17 cellular contexts compared by ENCODE assay signal in genomic region chr15:100878130-100878529, GRCh38. TPM values are rescaled to one million over a fixed set of nuclear protein-coding genes. Genes with fewer than 3 reads are reported as not detected.
DNase-seq lines count a peak whose midpoint lies in the region; ATAC-seq, FAIRE-seq and TF ChIP-seq lines count a peak whose summit lies in the region.
"Had no signal": no experiment of that assay in that cellular context is flagged by ENCODE, and none has a peak within 500 bp of the region (broad histone marks: within the 10 kb centered on the region; RNA-seq: fewer than 3 reads in every experiment).

No MANE protein-coding gene starts in this region.

- no peaks in the 10 kb centered on the region for H3K9me3 ChIP-seq in CD8-positive, alpha-beta T cell (ENCODE audit: low read length)
- no peaks in the 10 kb centered on the region for H3K9me3 ChIP-seq in H9 (ENCODE audit: control insufficient read depth, low read depth, low read length)
- H3K9me3 ChIP-seq: SJSA1, suprapubic skin had no signal

- CTCF ChIA-PET in CD8-positive, alpha-beta T cell (lab: Charles Lee) = interaction anchor here (1.6 to 1.8 kb wide), 2 partner anchors 129 to 251 kb away, joined by 4 to 6 read pairs; no protein-coding TSS in a partner anchor

- H3K27ac Mint-ChIP-seq in CD8-positive, alpha-beta T cell = no peak overlapping the region
- H3K27ac Mint-ChIP-seq in H9 (no peak overlapping the region), brain (no peak overlapping the region), nephron (no peak overlapping the region)

- no peaks in the 10 kb centered on the region for H3K36me3 Mint-ChIP-seq in CD8-positive, alpha-beta T cell
- H3K36me3 Mint-ChIP-seq in H9 (ENCODE audit: insufficient read depth in 1 of 3, low read depth in 3 of 3) (no peaks in the 10 kb centered on the region; a peak in 2 of 7 replicates), brain (no peaks in the 10 kb centered on the region), nephron (ENCODE audit: low read depth) (no peaks in the 10 kb centered on the region)

- no peak overlapping the region for H2BK5ac ChIP-seq in H9 (ENCODE audit: insufficient read length, low read length)

- H3K4me2 ChIP-seq in H9 (ENCODE audit: insufficient read depth, insufficient read length, low read length) = peak overlapping the region; percentile 46

- no peak overlapping the region for H2BK120ac ChIP-seq in H9 (ENCODE audit: low read depth, low read length, poor library complexity, severe bottlenecking)

- H4K8ac ChIP-seq in H9 (replicated peaks; ENCODE audit: insufficient read length, low read depth, low read length) = no peak overlapping the region

- no peak overlapping the region for H2AFZ ChIP-seq in H9 (ENCODE audit: low read length)

- no peak overlapping the region for H3K4me3 ChIP-seq in CD8-positive, alpha-beta T cell (ENCODE audit: low read depth, low read length)

- no peak overlapping the region for H3T11ph ChIP-seq in H9 (ENCODE audit: low read length)

- intact Hi-C loops in CD8-positive, alpha-beta T cell (cut with DNase I, micrococcal nuclease) = loop anchor here in 1 of 2 experiments (10.0 kb wide), 1 partner anchor 533 kb away; the partner anchor contains the start of gene ADAMTS17

- H3K27ac ChIP-seq in CD8-positive, alpha-beta T cell (ENCODE audit: low read depth, low read length) = no peak overlapping the region
- no peak overlapping the region for H3K27ac ChIP-seq in H9 (ENCODE audit: insufficient read length, low read depth, low read length)
- H3K27ac ChIP-seq: brain microvascular endothelial cell, SJSA1, skin epidermis, suprapubic skin had no signal

- no peaks in the 10 kb centered on the region for H3K79me1 ChIP-seq in H9 (ENCODE audit: insufficient read depth, low read depth, low read length, poor library complexity, severe bottlenecking)

- H3K79me2 ChIP-seq in H9 (ENCODE audit: insufficient read depth, low read length) = no peaks in the 10 kb centered on the region

- WGBS in H9 (ENCODE audit: extremely low coverage, insufficient read length, low lambda C conversion rate) = no CpG with 5 or more reads among the region's 11 CpGs

- H3K23ac ChIP-seq in H9 (ENCODE audit: insufficient read length, low read depth, low read length) = no peak overlapping the region

- no peak overlapping the region; the same call in 1 of the 2 replicates for H3K14ac ChIP-seq in H9 (ENCODE audit: insufficient read depth, low read length)

- no peak overlapping the region for H4K91ac ChIP-seq in H9 (ENCODE audit: insufficient read length, low read depth, low read length)

- POLR2A ChIA-PET in CD8-positive, alpha-beta T cell (lab: Charles Lee) = no interaction called here

- H3K4me1 ChIP-seq in CD8-positive, alpha-beta T cell (ENCODE audit: insufficient read depth, low read length) = no peaks in the 10 kb centered on the region
- no peaks in the 10 kb centered on the region for H3K4me1 ChIP-seq in H9 (ENCODE audit: insufficient read depth, low read length)

- H3K4me1 Mint-ChIP-seq in CD8-positive, alpha-beta T cell (ENCODE audit: low read depth) = peaks cover 6% of the 10 kb centered on the region
- peaks cover 24 to 25% of the 10 kb centered on the region in 2 experiments for H3K4me1 Mint-ChIP-seq in H9
- peaks cover 10% of the 10 kb centered on the region for H3K4me1 Mint-ChIP-seq in brain
- H3K4me1 Mint-ChIP-seq in nephron = peaks cover 4% of the 10 kb centered on the region

- no peak overlapping the region for H4K5ac ChIP-seq in H9 (ENCODE audit: insufficient read length, low read depth, low read length)

- no peak for TF ChIP-seq CTCF in CD8-positive, alpha-beta T cell (IDR thresholded peaks at IDR 0.05)
- TF ChIP-seq CTCF in H9 (conservative IDR thresholded peaks at IDR 0.05) (no peak), brain (conservative IDR thresholded peaks at IDR 0.05) (no peak), nephron (IDR thresholded peaks at IDR 0.05; ENCODE audit: unreplicated experiment in 3 of 3) (no peak)

- H3K27me3 ChIP-seq in CD8-positive, alpha-beta T cell (ENCODE audit: insufficient read depth, low read length) = peaks cover 4% of the 10 kb centered on the region
- H3K27me3 ChIP-seq in H9 (ENCODE audit: insufficient read depth, low read length) = peaks cover 26% of the 10 kb centered on the region

- H3K9ac ChIP-seq in H9 (ENCODE audit: extremely low read depth, insufficient read length, low read length) = no peak overlapping the region

- H3K9me3 Mint-ChIP-seq in CD8-positive, alpha-beta T cell = no peaks in the 10 kb centered on the region
- H3K9me3 Mint-ChIP-seq in H9 (peaks cover 0 to 2% of the 10 kb centered on the region in 2 experiments; a peak in 2 of 5 replicates), brain (peaks cover 0 to 11% (median 0%) of the 10 kb centered on the region in 5 experiments), nephron (no peaks in the 10 kb centered on the region)

- no peak for FAIRE-seq in H54 (lab: Jason Lieb, UNC)
- FAIRE-seq: D721Med had no signal

- no peak overlapping the region for H3K56ac ChIP-seq in H9 (ENCODE audit: insufficient read length, low read depth, low read length)

- H3K18ac ChIP-seq in H9 (ENCODE audit: insufficient read length, low read depth, low read length) = no peak overlapping the region

- no peak overlapping the region for H2BK12ac ChIP-seq in H9 (ENCODE audit: insufficient read length, low read depth, low read length)

- ATAC-seq in CD8-positive, alpha-beta T cell = no peak

- H3K4ac ChIP-seq in H9 (ENCODE audit: low read depth, low read length) = no peak overlapping the region

- H2AK5ac ChIP-seq in H9 (ENCODE audit: insufficient read length, low read length) = no peak overlapping the region

- H2BK15ac ChIP-seq in H9 (ENCODE audit: low read depth, low read length) = no peak overlapping the region

- H2BK20ac ChIP-seq in H9 (ENCODE audit: low read depth, low read length, poor library complexity, severe bottlenecking) = no peak overlapping the region

- DNase-seq in CD8-positive, alpha-beta T cell = no peak
- DNase-seq in H9 (no peak), NCI-H524 treated with DMSO at 0.1 percent for 48 hours (lab: John Stamatoyannopoulos, UW) (no peak), H54 (ENCODE audit: insufficient read length, low spot score) (no peak)
- DNase-seq in activated effector memory CD4-positive, alpha-beta T cell treated with anti-CD3 and anti-CD28 coated beads, Interleukin-2, amount 50 U/mL, for 16 hours = no peak
- DNase-seq: activated CD4-positive, CD25-positive, alpha-beta regulatory T cell treated with anti-CD3 and anti-CD28 coated beads, Interleukin-2, amount 50 U/mL, for 72 hours; AML-193; brain microvascular endothelial cell; dermis blood vessel endothelial cell; stimulated activated CD4-positive, alpha-beta T cell treated with anti-CD3 and anti-CD28 coated beads, Interleukin-2, amount 100 ng/mL, for 48 hours had no signal

- H3K23me2 ChIP-seq in H9 (ENCODE audit: insufficient read length, low read depth, low read length, poor library complexity, severe bottlenecking) = peaks cover 7% of the 10 kb centered on the region

- no peaks in the 10 kb centered on the region for H3K36me3 ChIP-seq in CD8-positive, alpha-beta T cell (ENCODE audit: insufficient read depth, low read length)
- H3K36me3 ChIP-seq: brain microvascular endothelial cell, SJSA1, suprapubic skin had no signal

- no peaks in the 10 kb centered on the region for H4K20me1 ChIP-seq in H9 (ENCODE audit: control insufficient read depth, insufficient read depth, insufficient read length)

- peaks cover 54% of the 10 kb centered on the region for H3K27me3 Mint-ChIP-seq in CD8-positive, alpha-beta T cell (ENCODE audit: low read depth)
- peaks cover 71% of the 10 kb centered on the region for H3K27me3 Mint-ChIP-seq in H9 (ENCODE audit: low read depth)
- peaks cover 85% of the 10 kb centered on the region for H3K27me3 Mint-ChIP-seq in brain
- peaks cover 85% of the 10 kb centered on the region for H3K27me3 Mint-ChIP-seq in nephron (ENCODE audit: low read depth)

- H3K4me3 Mint-ChIP-seq in CD8-positive, alpha-beta T cell = peak overlapping the region; percentile 72
- peak overlapping the region; percentile 70 to 87; a peak in 4 of 5 replicates for H3K4me3 Mint-ChIP-seq in H9
- peak overlapping the region; percentile 73 to 87 (median 82) for H3K4me3 Mint-ChIP-seq in brain
- peak overlapping the region; percentile 80 to 87 (median 83) for H3K4me3 Mint-ChIP-seq in nephron

- TF ChIP-seq POLR2A in H54 (IDR thresholded peaks at IDR 0.05; ENCODE audit: low read depth, low read length) = no peak

RNA-seq across cellular contexts. Expression of gene ALDH1A3, which starts 1.5 kb away (rescaled TPM):
- not detected for total RNA-seq in CD8-positive, alpha-beta T cell
- 9.2 and 10.0 TPM in 2 replicates for total RNA-seq in H9 (2021)
- polyA plus RNA-seq in brain (ENCODE audit: insufficient read depth, low read depth, low replicate concordance) = 1.8 TPM
- total RNA-seq: G401 had no signal

RNA-seq across cellular contexts. Expression of gene LRRK1, which starts 41.0 kb away (rescaled TPM):
- total RNA-seq in CD8-positive, alpha-beta T cell = under 1 TPM; 0.16 to 0.39 TPM
- total RNA-seq in H9 (2021) = 3.2 and 4.0 TPM in 2 replicates
- polyA plus RNA-seq in brain (ENCODE audit: insufficient read depth, low read depth, low replicate concordance) = 1.0 TPM
- total RNA-seq: G401 had no signal

Comparison
In these comparisons a context has a peak if more than half of its experiments do, and no peak if none do; other contexts are left out.
1. RNA of gene ALDH1A3, which starts 1.5 kb away (total RNA-seq): 9.2 to 10.0 TPM in H9; not detected in CD8-positive, alpha-beta T cell; every median in the first group is over 10 times any median in the second.
2. Peak in every context shown above with its lines, with median percentiles within 50 percentile points of each other: H3K4me3 Mint-ChIP-seq.